8 cellular contexts compared by ENCODE assay signal in genomic region chr12:125330645-125331341, GRCh38.
DNase-seq lines count a peak whose midpoint lies in the region; ATAC-seq and TF ChIP-seq lines count a peak whose summit lies in the region.

No MANE protein-coding gene starts in this region.

- BruUV-seq in A673 (replicated peaks; lab: Mats Ljungman, UMichigan): no TSS peak

- no peaks in the 10 kb centered on the region for H3K9me3 ChIP-seq in A673 (ENCODE audit: low read depth, low read length, poor library complexity, severe bottlenecking)
- no peaks in the 10 kb centered on the region for H3K9me3 ChIP-seq in RWPE2 (ENCODE audit: severe bottlenecking)
- peaks cover 8% of the 10 kb centered on the region for H3K9me3 ChIP-seq in adipocyte (ENCODE audit: control insufficient read depth, low read length)
- peaks cover 0 to 9% of the 10 kb centered on the region in 2 donors for H3K9me3 ChIP-seq in right atrium auricular region
- peaks cover 4% of the 10 kb centered on the region for H3K9me3 ChIP-seq in aorta (ENCODE audit: control insufficient read depth, low read length)

- CTCF ChIA-PET in A673 (lab: Charles Lee): interaction anchor here (2.2 kb wide), 1 partner anchor 72 kb away, joined by 9 read pairs; no protein-coding TSS in a partner anchor

- H3K4me1 ChIP-seq in A673 (ENCODE audit: insufficient read depth, low read length, poor library complexity, severe bottlenecking): peaks cover 4% of the 10 kb centered on the region
- no peaks in the 10 kb centered on the region for H3K4me1 ChIP-seq in RWPE2 (ENCODE audit: insufficient read depth, poor library complexity, severe bottlenecking)
- H3K4me1 ChIP-seq in adipocyte (ENCODE audit: control insufficient read depth, insufficient read depth, low read length): no peaks in the 10 kb centered on the region
- peaks cover 0 to 9% of the 10 kb centered on the region in 2 donors for H3K4me1 ChIP-seq in right atrium auricular region
- H3K4me1 ChIP-seq in aorta (ENCODE audit: control insufficient read depth in 1 of 2, insufficient read depth in 2 of 2, low read length in 2 of 2): no peaks in the 10 kb centered on the region

- no peaks in the 10 kb centered on the region for H3K27me3 ChIP-seq in A673 (replicated peaks; ENCODE audit: insufficient read depth, low read depth, low read length, poor library complexity)
- H3K27me3 ChIP-seq in RWPE2 (ENCODE audit: insufficient read depth, poor library complexity, severe bottlenecking): peaks cover 20% of the 10 kb centered on the region
- H3K27me3 ChIP-seq in adipocyte (replicated peaks; ENCODE audit: control insufficient read depth, insufficient read depth, low read length): peaks cover 20% of the 10 kb centered on the region
- peaks cover 0 to 5% of the 10 kb centered on the region in 2 donors for H3K27me3 ChIP-seq in right atrium auricular region
- H3K27me3 ChIP-seq in aorta (ENCODE audit: control insufficient read depth in 1 of 2, insufficient read depth in 2 of 2, low read length in 1 of 2): no peaks in the 10 kb centered on the region

- POLR2A ChIA-PET in A673 (lab: Charles Lee; ENCODE audit: low non-redundant PET): no interaction called here

- WGBS in aorta, 2 donors: 0 to 1% methylated on average over 18 to 30 of the region's 30 CpGs

- H3K9ac ChIP-seq in adipocyte (ENCODE audit: low read length): peak overlapping the region; percentile 76

- ATAC-seq in GM18498 (IDR thresholded peaks at IDR 0.05; ENCODE audit: unreplicated experiment) (peak; percentile 90), HG03095 (IDR thresholded peaks at IDR 0.05; ENCODE audit: unreplicated experiment) (peak; percentile 79), RWPE2 (ENCODE audit: low read depth) (peak; percentile 93), aorta (ENCODE audit: low FRiP score) (peak; percentile 87)

- TF ChIP-seq CTCF in A673 (conservative IDR thresholded peaks at IDR 0.05; ENCODE audit: low read depth, low read length): peak; percentile 87
- TF ChIP-seq CTCF in RWPE2 (IDR thresholded peaks at IDR 0.05; ENCODE audit: poor library complexity, severe bottlenecking): peak; percentile 93
- peak; percentile 88 to 99 for TF ChIP-seq CTCF in right atrium auricular region (IDR thresholded peaks at IDR 0.05)

- intact Hi-C loops in A673 (cut with micrococcal nuclease; ENCODE audit: unreplicated experiment) (loop anchor here (1.0 kb wide), 1 partner anchor 73 kb away; no protein-coding TSS in a partner anchor), posterior vena cava (cut with DNase I) (no loop called here), aorta (cut with DNase I) (loop anchor here in 1 of 2 donors (2.0 to 5.0 kb wide), 2 partner anchors 72 to 148 kb away; no protein-coding TSS in a partner anchor)

- H3K36me3 ChIP-seq in A673 (ENCODE audit: insufficient read depth, low read length, poor library complexity, severe bottlenecking): no peaks in the 10 kb centered on the region
- no peaks in the 10 kb centered on the region for H3K36me3 ChIP-seq in RWPE2 (ENCODE audit: low read depth)
- H3K36me3 ChIP-seq in adipocyte (ENCODE audit: control insufficient read depth, insufficient read depth, low read length, severe bottlenecking): no peaks in the 10 kb centered on the region
- no peaks in the 10 kb centered on the region for H3K36me3 ChIP-seq in right atrium auricular region
- no peaks in the 10 kb centered on the region for H3K36me3 ChIP-seq in aorta (ENCODE audit: control insufficient read depth in 1 of 2, insufficient read depth in 2 of 2, low read length in 1 of 2)

- H3K27ac ChIP-seq in A673 (ENCODE audit: low read depth, low read length, poor library complexity, severe bottlenecking) (no peak overlapping the region), RWPE2 (ENCODE audit: poor library complexity, severe bottlenecking) (no peak overlapping the region), right atrium auricular region (no peak overlapping the region), aorta (ENCODE audit: low read depth in 1 of 2, low read length in 2 of 2) (no peak overlapping the region)

- H3K4me3 ChIP-seq in A673 (ENCODE audit: low read depth, low read length, poor library complexity, severe bottlenecking): peak overlapping the region; percentile 51
- peak overlapping the region; percentile 26 for H3K4me3 ChIP-seq in RWPE2 (ENCODE audit: severe bottlenecking)
- peak overlapping the region; percentile 83 for H3K4me3 ChIP-seq in adipocyte (ENCODE audit: low read length)
- peak overlapping the region; percentile 28 to 51 for H3K4me3 ChIP-seq in right atrium auricular region
- peak overlapping the region in 1 of 2 donors; percentile 0 for H3K4me3 ChIP-seq in aorta (ENCODE audit: low read length in 2 of 2)

- DNase-seq in A673 (ENCODE audit: low spot score) (peak; percentile 71), RWPE2 (ENCODE audit: low spot score) (no peak), adipocyte (ENCODE audit: low read depth) (peak; percentile 84), right atrium auricular region (ENCODE audit: low spot score) (peak; percentile 62), posterior vena cava (ENCODE audit: low spot score) (peak; percentile 85), aorta (peak; percentile 65 to 89)
